In the genomic region with DNA sequence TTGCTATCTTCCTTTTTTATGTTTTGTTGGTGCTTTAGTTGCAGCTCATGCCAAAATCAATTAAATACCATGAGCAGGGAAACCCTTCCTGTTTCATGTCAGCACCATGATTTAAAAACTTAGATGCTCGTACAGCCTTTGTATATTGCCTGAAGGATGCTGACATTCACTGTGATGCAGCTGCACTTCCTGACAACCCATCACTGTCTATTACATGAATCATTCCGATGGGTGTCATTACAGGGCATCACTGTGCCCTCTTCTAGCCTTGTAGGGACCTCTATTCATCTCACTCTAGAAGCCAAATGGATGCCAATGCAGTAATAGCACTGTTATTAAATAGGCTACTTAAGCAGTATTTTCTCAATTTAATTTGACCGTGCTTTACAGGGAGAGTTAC, we compare ENCODE assay signal across 25 cellular contexts.
"Had no signal": no experiment of that assay in that cellular context is flagged by ENCODE, and none has a peak within 500 bp of the region (broad histone marks: within the 10 kb centered on the region; RNA-seq: fewer than 3 reads in every experiment).

No MANE protein-coding gene starts in this region.

- H3K27ac Mint-ChIP-seq: immature natural killer cell; naive thymus-derived CD8-positive, alpha-beta T cell; nephron progenitor cell; stimulated activated memory B cell treated with anti-CD40 and anti-IgM and Interleukin-4, amounts not matched to agents 10 μg/mL and 1 μg/mL and 100 μg/mL, for 72 hours; stimulated activated naive CD8-positive, alpha-beta T cell treated with anti-CD3 and anti-CD28 coated beads, Interleukin-15, Interleukin-2, amounts not matched to agents 100 ng/mL and 50 ng/mL, for 24 hours had no signal

- H3K27me3 Mint-ChIP-seq: stimulated activated memory B cell treated with anti-CD40 and anti-IgM and Interleukin-4, amounts not matched to agents 10 μg/mL and 1 μg/mL and 100 μg/mL, for 72 hours; stimulated activated naive CD8-positive, alpha-beta T cell treated with anti-CD3 and anti-CD28 coated beads, Interleukin-15, Interleukin-2, amounts not matched to agents 100 ng/mL and 50 ng/mL, for 24 hours had no signal

- H3K36me3 Mint-ChIP-seq: immature natural killer cell; naive thymus-derived CD8-positive, alpha-beta T cell; stimulated activated memory B cell treated with anti-CD40 and anti-IgM and Interleukin-4, amounts not matched to agents 10 μg/mL and 1 μg/mL and 100 μg/mL, for 72 hours had no signal

- DNase-seq: dermis blood vessel endothelial cell; effector memory CD4-positive, alpha-beta T cell; erythroblast; esophagus squamous epithelium; foreskin melanocyte; hypothalamus; immature natural killer cell; islet precursor cell; left ventricle myocardium superior; lower lobe of right lung; naive thymus-derived CD8-positive, alpha-beta T cell; nephron progenitor cell; occipital lobe; ovary; posterior cingulate gyrus; psoas muscle; right cardiac atrium; sigmoid colon; stimulated activated CD4-positive, alpha-beta T cell treated with anti-CD3 and anti-CD28 coated beads, Interleukin-4, amount 100 ng/mL, for 4 hours; upper lobe of left lung had no signal

- H3K36me3 ChIP-seq: esophagus squamous epithelium, lower lobe of right lung, ovary, sigmoid colon, thoracic aorta, tibial nerve, upper lobe of left lung had no signal

- ATAC-seq: left ventricle myocardium superior; lower lobe of right lung; naive thymus-derived CD8-positive, alpha-beta T cell; psoas muscle; right cardiac atrium; stimulated activated memory B cell treated with anti-CD40 and anti-IgM and Interleukin-4, amounts not matched to agents 10 μg/mL and 1 μg/mL and 100 μg/mL, for 72 hours had no signal

- H3K27ac ChIP-seq: coronary artery, esophagus squamous epithelium, lower lobe of right lung, ovary, psoas muscle, sigmoid colon, thoracic aorta, tibial nerve, upper lobe of left lung had no signal

- H3K4me3 Mint-ChIP-seq: immature natural killer cell; naive thymus-derived CD8-positive, alpha-beta T cell; nephron progenitor cell; stimulated activated memory B cell treated with anti-CD40 and anti-IgM and Interleukin-4, amounts not matched to agents 10 μg/mL and 1 μg/mL and 100 μg/mL, for 72 hours; stimulated activated naive CD8-positive, alpha-beta T cell treated with anti-CD3 and anti-CD28 coated beads, Interleukin-15, Interleukin-2, amounts not matched to agents 100 ng/mL and 50 ng/mL, for 24 hours had no signal

- H3K4me3 ChIP-seq: coronary artery, esophagus squamous epithelium, lower lobe of right lung, ovary, psoas muscle, sigmoid colon, thoracic aorta, tibial nerve, upper lobe of left lung had no signal

- H3K9me3 Mint-ChIP-seq: immature natural killer cell; naive thymus-derived CD8-positive, alpha-beta T cell; stimulated activated memory B cell treated with anti-CD40 and anti-IgM and Interleukin-4, amounts not matched to agents 10 μg/mL and 1 μg/mL and 100 μg/mL, for 72 hours; stimulated activated naive CD8-positive, alpha-beta T cell treated with anti-CD3 and anti-CD28 coated beads, Interleukin-15, Interleukin-2, amounts not matched to agents 100 ng/mL and 50 ng/mL, for 24 hours had no signal

- H3K27me3 ChIP-seq: ovary, sigmoid colon, tibial nerve, upper lobe of left lung had no signal

- H3K9me3 ChIP-seq: esophagus squamous epithelium, lower lobe of right lung, ovary, psoas muscle, sigmoid colon, thoracic aorta, tibial nerve, upper lobe of left lung had no signal
